In the genomic region with DNA sequence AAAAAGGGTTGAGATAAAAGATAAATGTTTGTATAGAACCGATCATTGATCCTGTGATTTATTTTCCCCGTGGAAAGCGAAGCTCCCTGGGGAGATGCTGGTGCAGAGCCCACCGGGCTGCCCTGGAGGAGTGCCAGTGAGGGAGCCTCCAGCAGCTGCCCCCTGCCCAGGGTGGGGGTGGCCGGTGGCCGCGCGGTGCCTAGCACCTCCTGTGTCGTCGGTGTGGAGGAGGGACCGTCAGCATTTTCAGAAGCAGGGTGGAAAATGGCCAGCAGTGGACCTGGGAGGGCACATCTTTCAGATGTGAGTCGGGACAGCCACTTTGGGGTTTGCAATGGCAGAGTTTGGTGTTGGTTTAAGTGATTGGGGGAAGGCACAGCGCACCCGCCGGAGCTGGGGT, we compare ENCODE assay signal across 34 cellular contexts.
"Had no signal": no experiment of that assay in that cellular context is flagged by ENCODE, and none has a peak within 500 bp of the region (broad histone marks: within the 10 kb centered on the region; RNA-seq: fewer than 3 reads in every experiment).

No MANE protein-coding gene starts in this region.

- DNase-seq: Karpas-422, Kasumi-1, KG1, MG63, MM.1S, MV-4-11, NCI-H1048, NCI-H1092, NCI-H1092 treated with DMSO at 0.1 percent for 48 hours, NCI-H1105, NCI-H1105 treated with DMSO at 0.1 percent for 48 hours, NCI-H1417, NCI-H1417 treated with DMSO at 0.1 percent for 48 hours, NCI-H1436, NCI-H1436 treated with DMSO at 0.1 percent for 48 hours, NCI-H146, NCI-H1694, NCI-H1694 treated with DMSO at 0.1 percent for 48 hours, NCI-H187, NCI-H187 treated with DMSO at 0.1 percent for 48 hours, NCI-H1930, NCI-H2029, NCI-H2029 treated with DMSO at 0.1 percent for 48 hours, NCI-H2081, NCI-H2081 treated with DMSO at 0.1 percent for 48 hours, NCI-H2107, NCI-H2171, NCI-H2171 treated with DMSO at 0.1 percent for 48 hours, NCI-H2227 treated with DMSO at 0.1 percent for 48 hours, NCI-H226, NCI-H345, NCI-H446, NCI-H446 treated with DMSO at 0.1 percent for 48 hours had no signal

- H3K36me3 ChIP-seq: MG63 had no signal

- H3K27me3 ChIP-seq: MG63 had no signal

- H3K4me2 ChIP-seq: KMS-11 had no signal

- H3K9me3 ChIP-seq: MG63 had no signal

- H3K4me3 ChIP-seq: MG63 had no signal

- H3K9ac ChIP-seq: KMS-11 had no signal

- H3K27ac ChIP-seq: KMS-11 had no signal
